ENCODE assay signal across 20 cellular contexts in genomic region chr2:53450885-53451284, GRCh38.
DNase-seq lines count a peak whose midpoint lies in the region; ATAC-seq and TF ChIP-seq lines count a peak whose summit lies in the region.
"Had no signal": no experiment of that assay in that cellular context is flagged by ENCODE, and none has a peak within 500 bp of the region (broad histone marks: within the 10 kb centered on the region; RNA-seq: fewer than 3 reads in every experiment).

No MANE protein-coding gene starts in this region.

- intact Hi-C loops in left lung (cut with DNase I): no loop called here

- H3K4me1 ChIP-seq in left lung: no peaks in the 10 kb centered on the region
- H3K4me1 ChIP-seq: foreskin keratinocyte had no signal

- H3K9me3 ChIP-seq in left lung: no peaks in the 10 kb centered on the region
- H3K9me3 ChIP-seq: MG63, neutrophil had no signal

- no peaks in the 10 kb centered on the region for H3K36me3 ChIP-seq in left lung
- H3K36me3 ChIP-seq: MG63, neutrophil had no signal

- ATAC-seq in left lung (peak; percentile 80), GM18867 (IDR thresholded peaks at IDR 0.05; ENCODE audit: unreplicated experiment) (no peak), HG02870 (IDR thresholded peaks at IDR 0.05; ENCODE audit: unreplicated experiment) (no peak)
- ATAC-seq in activated CD8-positive, alpha-beta T cell treated with anti-CD3 and anti-CD28 coated beads, Interleukin-2, amount 10 ng/mL, durations not matched to agents 7 days and 5 days: no peak
- ATAC-seq: foreskin keratinocyte; Panc1; stimulated activated memory B cell treated with anti-CD40 and anti-IgM and Interleukin-4, amounts not matched to agents 10 μg/mL and 1 μg/mL and 100 μg/mL, for 72 hours had no signal

- H3K4me3 ChIP-seq in left lung: no peak overlapping the region
- H3K4me3 ChIP-seq: MG63, SK-N-MC had no signal

- H3K4me3 Mint-ChIP-seq in activated CD8-positive, alpha-beta T cell treated with anti-CD3 and anti-CD28 coated beads, Interleukin-2, amount 10 ng/mL, durations not matched to agents 7 days and 5 days: no peak overlapping the region
- H3K4me3 Mint-ChIP-seq: activated naive CD8-positive, alpha-beta T cell treated with anti-CD3 and anti-CD28 coated beads, Interleukin-2, amount 10 ng/mL, durations not matched to agents 7 days and 5 days; stimulated activated memory B cell treated with anti-CD40 and anti-IgM and Interleukin-4, amounts not matched to agents 10 μg/mL and 1 μg/mL and 100 μg/mL, for 72 hours had no signal

- DNase-seq in DMS153 (lab: John Stamatoyannopoulos, UW): peak; percentile 98
- DNase-seq in NCI-H1417 (lab: John Stamatoyannopoulos, UW): peak; percentile 68 to 87 (median 84)
- peak; percentile 89 for DNase-seq in NCI-H510A (lab: John Stamatoyannopoulos, UW)
- peak in 1 of 2 donors; percentile 36 for DNase-seq in left lung
- no peak for DNase-seq in NOMO-1 treated with DMSO at 0.1 percent for 48 hours (lab: John Stamatoyannopoulos, UW; ENCODE audit: unreplicated experiment)
- DNase-seq in activated CD8-positive, alpha-beta T cell treated with anti-CD3 and anti-CD28 coated beads, Interleukin-2, amount 10 ng/mL, durations not matched to agents 7 days and 5 days: no peak
- DNase-seq: activated naive CD8-positive, alpha-beta T cell treated with anti-CD3 and anti-CD28 coated beads, Interleukin-2, amount 10 ng/mL, durations not matched to agents 7 days and 5 days; C1 segment of cervical spinal cord; foreskin keratinocyte; GOT3; kidney glomerular epithelial cell; MG63; T-helper 9 cell had no signal

- H3K9me3 Mint-ChIP-seq in activated CD8-positive, alpha-beta T cell treated with anti-CD3 and anti-CD28 coated beads, Interleukin-2, amount 10 ng/mL, durations not matched to agents 7 days and 5 days (ENCODE audit: insufficient read depth): no peaks in the 10 kb centered on the region
- H3K9me3 Mint-ChIP-seq: activated naive CD8-positive, alpha-beta T cell treated with anti-CD3 and anti-CD28 coated beads, Interleukin-2, amount 10 ng/mL, durations not matched to agents 7 days and 5 days; stimulated activated memory B cell treated with anti-CD40 and anti-IgM and Interleukin-4, amounts not matched to agents 10 μg/mL and 1 μg/mL and 100 μg/mL, for 72 hours had no signal

- no peaks in the 10 kb centered on the region for H3K4me1 Mint-ChIP-seq in activated CD8-positive, alpha-beta T cell treated with anti-CD3 and anti-CD28 coated beads, Interleukin-2, amount 10 ng/mL, durations not matched to agents 7 days and 5 days (ENCODE audit: low read depth)
- H3K4me1 Mint-ChIP-seq: activated naive CD8-positive, alpha-beta T cell treated with anti-CD3 and anti-CD28 coated beads, Interleukin-2, amount 10 ng/mL, durations not matched to agents 7 days and 5 days; stimulated activated memory B cell treated with anti-CD40 and anti-IgM and Interleukin-4, amounts not matched to agents 10 μg/mL and 1 μg/mL and 100 μg/mL, for 72 hours had no signal

- H3K27me3 ChIP-seq in left lung: no peaks in the 10 kb centered on the region
- H3K27me3 ChIP-seq: foreskin keratinocyte, MG63, neutrophil had no signal

- CTCF ChIA-PET in activated CD8-positive, alpha-beta T cell treated with anti-CD3 and anti-CD28 coated beads, Interleukin-2, amount 10 ng/mL, durations not matched to agents 7 days and 5 days (lab: Charles Lee): no interaction called here

- no peaks in the 10 kb centered on the region for H3K27me3 Mint-ChIP-seq in activated CD8-positive, alpha-beta T cell treated with anti-CD3 and anti-CD28 coated beads, Interleukin-2, amount 10 ng/mL, durations not matched to agents 7 days and 5 days (ENCODE audit: low read depth)
- H3K27me3 Mint-ChIP-seq: stimulated activated memory B cell treated with anti-CD40 and anti-IgM and Interleukin-4, amounts not matched to agents 10 μg/mL and 1 μg/mL and 100 μg/mL, for 72 hours had no signal

- H3K27ac ChIP-seq in left lung: no peak overlapping the region
- H3K27ac ChIP-seq: epithelial cell of prostate, foreskin keratinocyte, neutrophil, SK-N-MC had no signal

- no peak for TF ChIP-seq CTCF in left lung (IDR thresholded peaks at IDR 0.05)

- H3K36me3 Mint-ChIP-seq in activated CD8-positive, alpha-beta T cell treated with anti-CD3 and anti-CD28 coated beads, Interleukin-2, amount 10 ng/mL, durations not matched to agents 7 days and 5 days (ENCODE audit: low read depth): no peaks in the 10 kb centered on the region
- H3K36me3 Mint-ChIP-seq: activated naive CD8-positive, alpha-beta T cell treated with anti-CD3 and anti-CD28 coated beads, Interleukin-2, amount 10 ng/mL, durations not matched to agents 7 days and 5 days; stimulated activated memory B cell treated with anti-CD40 and anti-IgM and Interleukin-4, amounts not matched to agents 10 μg/mL and 1 μg/mL and 100 μg/mL, for 72 hours had no signal

- no peak overlapping the region for H3K27ac Mint-ChIP-seq in activated CD8-positive, alpha-beta T cell treated with anti-CD3 and anti-CD28 coated beads, Interleukin-2, amount 10 ng/mL, durations not matched to agents 7 days and 5 days
- H3K27ac Mint-ChIP-seq: activated naive CD8-positive, alpha-beta T cell treated with anti-CD3 and anti-CD28 coated beads, Interleukin-2, amount 10 ng/mL, durations not matched to agents 7 days and 5 days; stimulated activated memory B cell treated with anti-CD40 and anti-IgM and Interleukin-4, amounts not matched to agents 10 μg/mL and 1 μg/mL and 100 μg/mL, for 72 hours had no signal

- POLR2A ChIA-PET in activated CD8-positive, alpha-beta T cell treated with anti-CD3 and anti-CD28 coated beads, Interleukin-2, amount 10 ng/mL, durations not matched to agents 7 days and 5 days (lab: Charles Lee): no interaction called here

Comparison
In these comparisons a context has a peak if more than half of its experiments do, and no peak if none do; other contexts are left out.
1. DNase-seq: peak in DMS153 (single experiment), NCI-H1417 (3 of 3) and NCI-H510A (single experiment); none in NOMO-1 treated with DMSO at 0.1 percent for 48 hours (single experiment) and activated CD8-positive, alpha-beta T cell treated with anti-CD3 and anti-CD28 coated beads, Interleukin-2, amount 10 ng/mL, durations not matched to agents 7 days and 5 days (single experiment).